ENCODE assay signal across 22 cellular contexts in the genomic region with DNA sequence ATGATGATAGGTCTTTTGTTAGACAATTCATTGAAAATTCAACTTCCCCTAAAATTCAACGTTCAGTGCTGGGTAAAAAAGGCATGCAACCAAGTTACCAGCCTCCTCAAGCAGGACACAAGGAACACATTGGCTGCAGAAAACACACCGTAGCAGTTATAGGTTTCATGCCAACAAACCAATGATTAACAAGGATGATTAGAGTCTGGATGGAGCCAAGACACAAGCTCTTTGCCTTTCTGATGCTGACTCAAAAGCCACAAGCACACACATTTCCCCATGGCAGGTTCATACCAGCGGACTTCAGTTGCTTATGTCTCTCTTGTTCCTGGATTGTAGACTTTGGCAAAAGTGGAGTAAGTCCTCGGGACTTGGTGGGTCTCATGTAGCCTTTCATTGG.
A peak's percentile ranks its signal among the peaks of the same experiment; 100 is the strongest.
DNase-seq lines count a peak whose midpoint lies in the region; ATAC-seq and TF ChIP-seq lines count a peak whose summit lies in the region.
"Had no signal": no experiment of that assay in that cellular context is flagged by ENCODE, and none has a peak within 500 bp of the region (broad histone marks: within the 10 kb centered on the region; RNA-seq: fewer than 3 reads in every experiment).

No MANE protein-coding gene starts in this region.

- WGBS in prostate gland: 46% methylated on average over 4 of the region's 4 CpGs

- peaks cover 20% of the 10 kb centered on the region for H3K36me3 Mint-ChIP-seq in GM23338 (ENCODE audit: low read depth)
- peaks cover 25% of the 10 kb centered on the region for H3K36me3 Mint-ChIP-seq in activated naive CD4-positive, alpha-beta T cell treated with anti-CD3 and anti-CD28 coated beads for 36 hours (ENCODE audit: low read depth)

- H3K36me3 ChIP-seq in GM23338 (ENCODE audit: insufficient read depth): peaks cover 8% of the 10 kb centered on the region; the same call in 1 of the 2 replicates
- H3K36me3 ChIP-seq in prostate gland: no peaks in the 10 kb centered on the region

- no peaks in the 10 kb centered on the region for H3K9me3 Mint-ChIP-seq in GM23338
- no peaks in the 10 kb centered on the region for H3K9me3 Mint-ChIP-seq in activated naive CD4-positive, alpha-beta T cell treated with anti-CD3 and anti-CD28 coated beads for 36 hours
- H3K9me3 Mint-ChIP-seq: CD4-positive, alpha-beta memory T cell had no signal

- DNase-seq in GM23338 (ENCODE audit: low spot score) (no peak), astrocyte of the cerebellum (ENCODE audit: low read depth) (peak; percentile 32), glomerular visceral epithelial cell (ENCODE audit: extremely low spot score) (peak; percentile 55), prostate gland (ENCODE audit: low spot score) (peak; percentile 7)
- DNase-seq in activated naive CD4-positive, alpha-beta T cell treated with anti-CD3 and anti-CD28 coated beads for 36 hours: no peak
- DNase-seq: Calu3; CD4-positive, alpha-beta memory T cell; DMS53; EL; GOT3; NCI-H1417; NCI-H187; NCI-H2107; NCI-H510A treated with DMSO at 0.1 percent for 48 hours; NCI-H774; Right ventricle myocardium superior had no signal

- TF ChIP-seq POLR2A in prostate gland (IDR thresholded peaks at IDR 0.05): no peak

- H3K79me2 ChIP-seq in GM23338 (replicated peaks; ENCODE audit: insufficient read depth): no peaks in the 10 kb centered on the region

- no peaks in the 10 kb centered on the region for H3K9me3 ChIP-seq in prostate gland
- H3K9me3 ChIP-seq: BLaER1 had no signal

- no peaks in the 10 kb centered on the region; the same call in 1 of the 2 replicates for H4K20me1 ChIP-seq in GM23338 (replicated peaks; ENCODE audit: insufficient read depth)
- H4K20me1 ChIP-seq: BLaER1 had no signal

- H3K27me3 Mint-ChIP-seq in GM23338 (ENCODE audit: insufficient read depth, low read depth, poor library complexity): peaks cover 4% of the 10 kb centered on the region
- H3K27me3 Mint-ChIP-seq in activated naive CD4-positive, alpha-beta T cell treated with anti-CD3 and anti-CD28 coated beads for 36 hours (ENCODE audit: low read depth): no peaks in the 10 kb centered on the region
- H3K27me3 Mint-ChIP-seq: CD4-positive, alpha-beta memory T cell had no signal

- H3K4me2 ChIP-seq in GM23338: no peak overlapping the region
- H3K4me2 ChIP-seq: BLaER1, KMS-11 had no signal

- CTCF ChIA-PET in activated naive CD4-positive, alpha-beta T cell treated with anti-CD3 and anti-CD28 coated beads for 36 hours (lab: Charles Lee): interaction anchor here (0.6 kb wide), 1 partner anchor 26 kb away, joined by 5 read pairs; no protein-coding TSS in a partner anchor

- H2AFZ ChIP-seq in GM23338: no peak overlapping the region

- intact Hi-C loops in prostate gland (cut with DNase I): no loop called here
- intact Hi-C loops in activated naive CD4-positive, alpha-beta T cell treated with anti-CD3 and anti-CD28 coated beads for 36 hours (cut with micrococcal nuclease): no loop called here

- no peaks in the 10 kb centered on the region for H3F3A ChIP-seq in GM23338 (replicated peaks; ENCODE audit: low read depth)

- H3K4me3 Mint-ChIP-seq in GM23338: no peak overlapping the region
- H3K4me3 Mint-ChIP-seq in activated naive CD4-positive, alpha-beta T cell treated with anti-CD3 and anti-CD28 coated beads for 36 hours: no peak overlapping the region
- H3K4me3 Mint-ChIP-seq: CD4-positive, alpha-beta memory T cell had no signal

- no peak overlapping the region for H3K4me3 ChIP-seq in GM23338
- H3K4me3 ChIP-seq in astrocyte of the cerebellum (ENCODE audit: low read depth, low read length): no peak overlapping the region
- no peak overlapping the region for H3K4me3 ChIP-seq in prostate gland
- H3K4me3 ChIP-seq: BLaER1, GM12878 had no signal

- H3K27me3 ChIP-seq in GM23338 (ENCODE audit: insufficient read depth) (no peaks in the 10 kb centered on the region), prostate gland (replicated peaks; ENCODE audit: insufficient read depth) (no peaks in the 10 kb centered on the region)
- H3K27me3 ChIP-seq: BLaER1 had no signal

- ATAC-seq in GM23338: no peak
- no peak for ATAC-seq in HG02623 (IDR thresholded peaks at IDR 0.05; ENCODE audit: unreplicated experiment)
- no peak for ATAC-seq in HG03159 (IDR thresholded peaks at IDR 0.05; ENCODE audit: unreplicated experiment)
- ATAC-seq: GM12878, HCT116 had no signal

- H3K27ac ChIP-seq in GM23338 (ENCODE audit: low read depth) (0 out of 2 replicates have a peak overlapping the region, but pooled peaks have one; percentile 13), prostate gland (no peak overlapping the region)
- H3K27ac ChIP-seq: BLaER1, KMS-11 had no signal

- H3K4me1 ChIP-seq in GM23338 (ENCODE audit: insufficient read depth): no peaks in the 10 kb centered on the region
- no peaks in the 10 kb centered on the region for H3K4me1 ChIP-seq in prostate gland (replicated peaks)
- H3K4me1 ChIP-seq: BLaER1 had no signal

- TF ChIP-seq CTCF in GM23338 (conservative IDR thresholded peaks at IDR 0.05; ENCODE audit: low read depth in 2 of 2) (no peak), astrocyte of the cerebellum (IDR thresholded peaks at IDR 0.05; ENCODE audit: low read depth, low read length, missing control alignments) (no peak), prostate gland (IDR thresholded peaks at IDR 0.05) (no peak)

- H3K27ac Mint-ChIP-seq in GM23338: no peak overlapping the region
- no peak overlapping the region for H3K27ac Mint-ChIP-seq in activated naive CD4-positive, alpha-beta T cell treated with anti-CD3 and anti-CD28 coated beads for 36 hours
- H3K27ac Mint-ChIP-seq: CD4-positive, alpha-beta memory T cell had no signal

- H3K4me1 Mint-ChIP-seq in GM23338: peaks cover 16% of the 10 kb centered on the region; the same call in 2 of the 3 replicates
- no peaks in the 10 kb centered on the region for H3K4me1 Mint-ChIP-seq in activated naive CD4-positive, alpha-beta T cell treated with anti-CD3 and anti-CD28 coated beads for 36 hours (ENCODE audit: low read depth)
- H3K4me1 Mint-ChIP-seq: CD4-positive, alpha-beta memory T cell had no signal

- in situ Hi-C loops in astrocyte of the cerebellum (cut with HindIII; ENCODE audit: low sequenced_read_pairs): no loop called here

- no peaks in the 10 kb centered on the region for H3K9me2 ChIP-seq in GM23338 (ENCODE audit: insufficient read depth)

TF ChIP-seq in GM23338, 12 proteins besides CTCF, POLR2A, EP300 and RAD21 (continues in another document):
- TF ChIP-seq JUNB (IDR thresholded peaks at IDR 0.05; ENCODE audit: unreplicated experiment) (no peak), ZNF331 (CRISPR knock-in tag; IDR thresholded peaks at IDR 0.05; ENCODE audit: low read depth) (no peak), NANOG (IDR thresholded peaks at IDR 0.05; ENCODE audit: borderline replicate concordance) (no peak), ETS1 (IDR thresholded peaks at IDR 0.05) (no peak), EZH2phosphoT487 (IDR thresholded peaks at IDR 0.05; ENCODE audit: unreplicated experiment) (no peak), CREB1 (CRISPR knock-in tag; IDR thresholded peaks at IDR 0.05; ENCODE audit: low read depth) (no peak), POLR2AphosphoS5 (IDR thresholded peaks at IDR 0.05; ENCODE audit: low read depth) (no peak), STAT1 (IDR thresholded peaks at IDR 0.05; ENCODE audit: unreplicated experiment) (no peak), ZNF114 (CRISPR knock-in tag; IDR thresholded peaks at IDR 0.05) (no peak)
- TF ChIP-seq, protein P1, sequence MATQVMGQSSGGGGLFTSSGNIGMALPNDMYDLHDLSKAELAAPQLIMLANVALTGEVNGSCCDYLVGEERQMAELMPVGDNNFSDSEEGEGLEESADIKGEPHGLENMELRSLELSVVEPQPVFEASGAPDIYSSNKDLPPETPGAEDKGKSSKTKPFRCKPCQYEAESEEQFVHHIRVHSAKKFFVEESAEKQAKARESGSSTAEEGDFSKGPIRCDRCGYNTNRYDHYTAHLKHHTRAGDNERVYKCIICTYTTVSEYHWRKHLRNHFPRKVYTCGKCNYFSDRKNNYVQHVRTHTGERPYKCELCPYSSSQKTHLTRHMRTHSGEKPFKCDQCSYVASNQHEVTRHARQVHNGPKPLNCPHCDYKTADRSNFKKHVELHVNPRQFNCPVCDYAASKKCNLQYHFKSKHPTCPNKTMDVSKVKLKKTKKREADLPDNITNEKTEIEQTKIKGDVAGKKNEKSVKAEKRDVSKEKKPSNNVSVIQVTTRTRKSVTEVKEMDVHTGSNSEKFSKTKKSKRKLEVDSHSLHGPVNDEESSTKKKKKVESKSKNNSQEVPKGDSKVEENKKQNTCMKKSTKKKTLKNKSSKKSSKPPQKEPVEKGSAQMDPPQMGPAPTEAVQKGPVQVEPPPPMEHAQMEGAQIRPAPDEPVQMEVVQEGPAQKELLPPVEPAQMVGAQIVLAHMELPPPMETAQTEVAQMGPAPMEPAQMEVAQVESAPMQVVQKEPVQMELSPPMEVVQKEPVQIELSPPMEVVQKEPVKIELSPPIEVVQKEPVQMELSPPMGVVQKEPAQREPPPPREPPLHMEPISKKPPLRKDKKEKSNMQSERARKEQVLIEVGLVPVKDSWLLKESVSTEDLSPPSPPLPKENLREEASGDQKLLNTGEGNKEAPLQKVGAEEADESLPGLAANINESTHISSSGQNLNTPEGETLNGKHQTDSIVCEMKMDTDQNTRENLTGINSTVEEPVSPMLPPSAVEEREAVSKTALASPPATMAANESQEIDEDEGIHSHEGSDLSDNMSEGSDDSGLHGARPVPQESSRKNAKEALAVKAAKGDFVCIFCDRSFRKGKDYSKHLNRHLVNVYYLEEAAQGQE (IDR thresholded peaks at IDR 0.05; ENCODE audit: unreplicated experiment): no peak

Comparison
In these comparisons a context has a peak if more than half of its experiments do, and no peak if none do; other contexts are left out.
1. DNase-seq: peak in astrocyte of the cerebellum (single experiment), glomerular visceral epithelial cell (single experiment) and prostate gland (single experiment); none in GM23338 (single experiment) and activated naive CD4-positive, alpha-beta T cell treated with anti-CD3 and anti-CD28 coated beads for 36 hours (single experiment).